8 cellular contexts compared by ENCODE assay signal in genomic region chr1:32992489-32993214, GRCh38. TPM values are rescaled to one million over a fixed set of nuclear protein-coding genes. Genes with fewer than 3 reads are reported as not detected.
DNase-seq lines count a peak whose midpoint lies in the region; ATAC-seq and TF ChIP-seq lines count a peak whose summit lies in the region.

No MANE protein-coding gene starts in this region.

- ATAC-seq in GM19395 (IDR thresholded peaks at IDR 0.05; ENCODE audit: unreplicated experiment) (peak; percentile 78), HG03354 (IDR thresholded peaks at IDR 0.05; ENCODE audit: poor library complexity, severe bottlenecking, unreplicated experiment) (peak; percentile 78)

- no peak overlapping the region for H3K27ac ChIP-seq in CD8-positive, alpha-beta memory T cell (ENCODE audit: low read depth, low read length)
- peak overlapping the region; percentile 20 to 43 for H3K27ac ChIP-seq in ascending aorta

- intact Hi-C loops in ascending aorta (cut with DNase I) = no loop called here

- no peaks in the 10 kb centered on the region for H3K9me3 ChIP-seq in CD8-positive, alpha-beta memory T cell (ENCODE audit: low read length)
- H3K9me3 ChIP-seq in ascending aorta = no peaks in the 10 kb centered on the region

- H3K4me1 ChIP-seq in CD8-positive, alpha-beta memory T cell (ENCODE audit: insufficient read depth, low read length) = peaks cover under 1% of the 10 kb centered on the region
- peaks cover 0 to 29% of the 10 kb centered on the region in 2 donors for H3K4me1 ChIP-seq in ascending aorta

- peak in 3 of 5 donors; percentile 9 to 50 (median 27) for DNase-seq in CD8-positive, alpha-beta memory T cell
- DNase-seq in RPMI8226 (peak; percentile 90), ascending aorta (ENCODE audit: low spot score in 2 of 2) (peak; percentile 51 to 91), hepatic stellate cell (ENCODE audit: low spot score) (peak; percentile 96), cerebellar nuclear complex (lab: John Stamatoyannopoulos, UW) (no peak)
- DNase-seq in stimulated activated CD4-positive, alpha-beta T cell treated with anti-CD3 and anti-CD28 coated beads, Interleukin-12 subunit alpha, Interleukin-12 subunit beta, amount 100 ng/mL, for 48 hours (ENCODE audit: low read depth in 2 of 3, low spot score in 1 of 3) = peak; percentile 52 to 73 (median 70)

- H3K36me3 ChIP-seq in CD8-positive, alpha-beta memory T cell (ENCODE audit: insufficient read depth, low read length) = no peaks in the 10 kb centered on the region
- no peaks in the 10 kb centered on the region for H3K36me3 ChIP-seq in ascending aorta

- H3K36me3 Mint-ChIP-seq in CD8-positive, alpha-beta memory T cell = no peaks in the 10 kb centered on the region

- POLR2A ChIA-PET in CD8-positive, alpha-beta memory T cell (lab: Charles Lee) = no interaction called here

- CTCF ChIA-PET in CD8-positive, alpha-beta memory T cell (lab: Charles Lee) = interaction anchor here (0.8 to 2.1 kb wide), 2 partner anchors 12 to 28 kb away, joined by 3 to 6 read pairs; partner anchors contain the start of gene RNF19B

- no peak for TF ChIP-seq CTCF in ascending aorta (IDR thresholded peaks at IDR 0.05)

- no peaks in the 10 kb centered on the region for H3K27me3 ChIP-seq in CD8-positive, alpha-beta memory T cell (ENCODE audit: insufficient read depth, low read length, poor library complexity, severe bottlenecking)
- H3K27me3 ChIP-seq in ascending aorta = no peaks in the 10 kb centered on the region

- peaks cover 11 to 35% (median 24%) of the 10 kb centered on the region in 3 donors for H3K4me1 Mint-ChIP-seq in CD8-positive, alpha-beta memory T cell

- H3K27me3 Mint-ChIP-seq in CD8-positive, alpha-beta memory T cell = no peaks in the 10 kb centered on the region

- no peaks in the 10 kb centered on the region for H3K9me3 Mint-ChIP-seq in CD8-positive, alpha-beta memory T cell

- no peak overlapping the region for H3K4me3 ChIP-seq in CD8-positive, alpha-beta memory T cell (ENCODE audit: low read length)
- H3K4me3 ChIP-seq in ascending aorta = no peak overlapping the region

- H3K27ac Mint-ChIP-seq in CD8-positive, alpha-beta memory T cell = peak overlapping the region in 6 of 8 donors; percentile 15 to 63 (median 30)

- H3K4me3 Mint-ChIP-seq in CD8-positive, alpha-beta memory T cell = no peak overlapping the region

RNA-seq across cellular contexts. Expression of gene RNF19B, which starts 28.0 kb away (rescaled TPM):
- total RNA-seq in CD8-positive, alpha-beta memory T cell = 10 to 100 TPM; 39.6 to 39.9 TPM
- polyA plus RNA-seq in CD8-positive, alpha-beta memory T cell = 4.3 TPM
- total RNA-seq in ascending aorta = 40.0 TPM

RNA-seq across cellular contexts. Expression of gene AK2, which starts 44.0 kb away (rescaled TPM):
- total RNA-seq in CD8-positive, alpha-beta memory T cell = 100 to 1,000 TPM; 288 to 305 TPM
- polyA plus RNA-seq in CD8-positive, alpha-beta memory T cell = 110 TPM
- 68.4 TPM for total RNA-seq in ascending aorta

Comparison
In these comparisons a context has a peak if more than half of its experiments do, and no peak if none do; other contexts are left out.
1. DNase-seq: peak in CD8-positive, alpha-beta memory T cell (3 of 5), RPMI8226 (single experiment), ascending aorta (2 of 2), hepatic stellate cell (single experiment) and stimulated activated CD4-positive, alpha-beta T cell treated with anti-CD3 and anti-CD28 coated beads, Interleukin-12 subunit alpha, Interleukin-12 subunit beta, amount 100 ng/mL, for 48 hours (3 of 3); none in cerebellar nuclear complex (0 of 2).